ENCODE assay signal across 8 cellular contexts in genomic region chr10:8054243-8054497, GRCh38. TPM values are rescaled to one million over a fixed set of nuclear protein-coding genes. Genes with fewer than 3 reads are reported as not detected.
DNase-seq lines count a peak whose midpoint lies in the region; ATAC-seq and TF ChIP-seq lines count a peak whose summit lies in the region.

No MANE protein-coding gene starts in this region.

- peak overlapping the region in 1 of 2 donors; percentile 82 for H3K27ac Mint-ChIP-seq in stimulated activated naive CD8-positive, alpha-beta T cell treated with anti-CD3 and anti-CD28 coated beads, Interleukin-15, amount 100 ng/mL, for 72 hours

- H3K4me1 Mint-ChIP-seq in stimulated activated naive CD8-positive, alpha-beta T cell treated with anti-CD3 and anti-CD28 coated beads, Interleukin-15, amount 100 ng/mL, for 72 hours = peaks cover 60% of the 10 kb centered on the region

- TF ChIP-seq CTCF in GM06990 (IDR thresholded peaks at IDR 0.05; ENCODE audit: insufficient read depth, low read length, poor library complexity, severe bottlenecking) = no peak
- no peak for TF ChIP-seq CTCF in HEK293 (tag by site-specific recombination; IDR thresholded peaks at IDR 0.05)
- no peak for TF ChIP-seq CTCF in left ventricle myocardium inferior (IDR thresholded peaks at IDR 0.05; ENCODE audit: borderline replicate concordance)

- H3K9me3 Mint-ChIP-seq in stimulated activated naive CD8-positive, alpha-beta T cell treated with anti-CD3 and anti-CD28 coated beads, Interleukin-15, amount 100 ng/mL, for 72 hours = no peaks in the 10 kb centered on the region

- H3K27me3 ChIP-seq in GM06990 (replicated peaks; ENCODE audit: control insufficient read depth, insufficient read depth, low read length) (no peaks in the 10 kb centered on the region), left ventricle myocardium inferior (ENCODE audit: low read depth) (peaks cover 100% of the 10 kb centered on the region)

- H3K4me1 ChIP-seq in HEK293 (ENCODE audit: control insufficient read depth, insufficient read depth, low read length) (peaks cover 7% of the 10 kb centered on the region), left ventricle myocardium inferior (peaks cover 75% of the 10 kb centered on the region)

- H3K27me3 Mint-ChIP-seq in stimulated activated naive CD8-positive, alpha-beta T cell treated with anti-CD3 and anti-CD28 coated beads, Interleukin-15, amount 100 ng/mL, for 72 hours = peaks cover 37% of the 10 kb centered on the region

- H3K27ac ChIP-seq in HEK293 (ENCODE audit: extremely low read depth, low read depth, low read length) (peak overlapping the region; percentile 89), left ventricle myocardium inferior (replicated peaks) (peak overlapping the region; percentile 74)

- CTCF ChIA-PET in HEK293 (lab: Yijun Ruan, JAX) = interaction anchor here (0.6 kb wide), 1 partner anchor 95 kb away, joined by 7 read pairs; no protein-coding TSS in a partner anchor

- ATAC-seq in SK-N-SH treated with all-trans-retinoic acid at 6 μM for 48 hours (peak; percentile 19), esophagus mucosa (no peak)
- ATAC-seq in stimulated activated naive CD8-positive, alpha-beta T cell treated with anti-CD3 and anti-CD28 coated beads, Interleukin-15, amount 100 ng/mL, for 72 hours = no peak

- H3K36me3 ChIP-seq in GM06990 (ENCODE audit: control insufficient read depth, insufficient read depth, low read length) = peaks cover 6% of the 10 kb centered on the region
- H3K36me3 ChIP-seq in HEK293 (ENCODE audit: control insufficient read depth in 2 of 2, insufficient read depth in 1 of 2, low read length in 2 of 2) = peaks cover 0 to 32% of the 10 kb centered on the region in 2 experiments; a peak in 2 of 3 replicates
- no peaks in the 10 kb centered on the region for H3K36me3 ChIP-seq in left ventricle myocardium inferior

- H3K4me3 ChIP-seq in GM06990 (replicated peaks; ENCODE audit: low read depth, low read length) (peak overlapping the region; percentile 76), HEK293 (ENCODE audit: low read depth, low read length) (peak overlapping the region; percentile 63), left ventricle myocardium inferior (peak overlapping the region; percentile 66)

- peak overlapping the region; percentile 90 to 96 for H3K4me3 Mint-ChIP-seq in stimulated activated naive CD8-positive, alpha-beta T cell treated with anti-CD3 and anti-CD28 coated beads, Interleukin-15, amount 100 ng/mL, for 72 hours

- DNase-seq in GM06990 (ENCODE audit: extremely low read depth, insufficient read length) (no peak), left ventricle myocardium inferior (no peak), cerebellar cortex (ENCODE audit: low spot score) (no peak)
- no peak for DNase-seq in stimulated activated naive CD8-positive, alpha-beta T cell treated with anti-CD3 and anti-CD28 coated beads, Interleukin-15, amount 100 ng/mL, for 72 hours
- no peak for DNase-seq in activated CD8-positive, alpha-beta memory T cell treated with anti-CD3 and anti-CD28 coated beads, Interleukin-2, amount 50 U/mL, for 4 hours

- intact Hi-C loops in left ventricle myocardium inferior (cut with micrococcal nuclease) = no loop called here

- no peaks in the 10 kb centered on the region for H3K9me3 ChIP-seq in HEK293 (ENCODE audit: control insufficient read depth, insufficient read depth, low read depth, low read length)
- H3K9me3 ChIP-seq in left ventricle myocardium inferior (replicated peaks) = no peaks in the 10 kb centered on the region

- POLR2A ChIA-PET in HEK293 (lab: Yijun Ruan, JAX) = interaction anchor here (0.6 to 1.3 kb wide), 9 partner anchors 36 to 480 kb away, joined by 3 to 6 read pairs (median 4); partner anchors contain the start of gene ATP5F1C

TF ChIP-seq in HEK293, 187 proteins besides CTCF, POLR2A, EP300 and RAD21:
- TF ChIP-seq ZBTB8A (tag by site-specific recombination; IDR thresholded peaks at IDR 0.05) = peak; percentile 74
- 0 out of 2 replicates have a peak, but pooled peaks have one; percentile 3 for TF ChIP-seq ZXDB (tag by site-specific recombination; IDR thresholded peaks at IDR 0.05)
- TF ChIP-seq PRDM10 (tag by site-specific recombination; IDR thresholded peaks at IDR 0.05) = peak; percentile 60
- TF ChIP-seq ZNF571 (tag by site-specific recombination; IDR thresholded peaks at IDR 0.05) = no peak
- TF ChIP-seq ZNF626 (tag by site-specific recombination; IDR thresholded peaks at IDR 0.05) = no peak

TF ChIP-seq in SK-N-SH treated with all-trans-retinoic acid at 6 μM for 48 hours, 23 proteins besides CTCF, POLR2A, EP300 and RAD21:
- TF ChIP-seq TCF4 (CRISPR knock-in tag; IDR thresholded peaks at IDR 0.05; ENCODE audit: borderline replicate concordance) = no peak
- TF ChIP-seq POU6F1 (CRISPR knock-in tag; IDR thresholded peaks at IDR 0.05; ENCODE audit: borderline replicate concordance, low read depth) = no peak
- TF ChIP-seq ZFP3 (CRISPR knock-in tag; IDR thresholded peaks at IDR 0.05) = no peak
- no peak for TF ChIP-seq RARB (CRISPR knock-in tag; IDR thresholded peaks at IDR 0.05)
- TF ChIP-seq CSRNP3 (CRISPR knock-in tag; IDR thresholded peaks at IDR 0.05) = no peak
- TF ChIP-seq CSDC2 (CRISPR knock-in tag; IDR thresholded peaks at IDR 0.05) = no peak
- no peak for TF ChIP-seq PPARA (CRISPR knock-in tag; IDR thresholded peaks at IDR 0.05; ENCODE audit: borderline replicate concordance)
- no peak for TF ChIP-seq ZNF70 (CRISPR knock-in tag; IDR thresholded peaks at IDR 0.05)
- no peak for TF ChIP-seq ZFP30 (CRISPR knock-in tag; IDR thresholded peaks at IDR 0.05)
- TF ChIP-seq OSR1 (CRISPR knock-in tag; IDR thresholded peaks at IDR 0.05) = no peak
- TF ChIP-seq TOX (CRISPR knock-in tag; IDR thresholded peaks at IDR 0.05; ENCODE audit: borderline replicate concordance) = no peak
- no peak for TF ChIP-seq ZNF8 (CRISPR knock-in tag; IDR thresholded peaks at IDR 0.05)
- TF ChIP-seq PATZ1 (CRISPR knock-in tag; IDR thresholded peaks at IDR 0.05; ENCODE audit: borderline replicate concordance) = no peak
- TF ChIP-seq ESRRG (CRISPR knock-in tag; IDR thresholded peaks at IDR 0.05) = no peak
- TF ChIP-seq ARNTL (CRISPR knock-in tag; IDR thresholded peaks at IDR 0.05; ENCODE audit: borderline replicate concordance, low read depth) = no peak
- TF ChIP-seq ZC3H10 (CRISPR knock-in tag; IDR thresholded peaks at IDR 0.05) = no peak
- no peak for TF ChIP-seq ZNF565 (CRISPR knock-in tag; conservative IDR thresholded peaks at IDR 0.05; ENCODE audit: low read depth)
TF ChIP-seq in SK-N-SH treated with all-trans-retinoic acid at 6 μM for 48 hours: peak in this region for 0.

RNA-seq across cellular contexts. Expression of gene GATA3, which starts 0.3 kb away (rescaled TPM):
- total RNA-seq in left ventricle myocardium inferior = 1.4 TPM
- total RNA-seq in esophagus mucosa = 0.76 TPM
